21 cellular contexts compared by ENCODE assay signal in genomic region chr1:201694615-201695335, GRCh38.
DNase-seq lines count a peak whose midpoint lies in the region; ATAC-seq and TF ChIP-seq lines count a peak whose summit lies in the region.
"Had no signal": no experiment of that assay in that cellular context is flagged by ENCODE, and none has a peak within 500 bp of the region (broad histone marks: within the 10 kb centered on the region; RNA-seq: fewer than 3 reads in every experiment).

No MANE protein-coding gene starts in this region.

- H3K36me3 ChIP-seq in GM23338 (ENCODE audit: insufficient read depth), result no peaks in the 10 kb centered on the region
- H3K36me3 ChIP-seq in endodermal cell (ENCODE audit: control insufficient read depth, insufficient read depth, low read length), result no peaks in the 10 kb centered on the region
- no peaks in the 10 kb centered on the region for H3K36me3 ChIP-seq in neuronal stem cell (replicated peaks in 1 of 2; ENCODE audit: control insufficient read depth in 2 of 2, insufficient read depth in 2 of 2, low read length in 2 of 2)
- H3K36me3 ChIP-seq: esophagus squamous epithelium, Peyer's patch, tibial artery had no signal

- POLR2A ChIA-PET in RWPE1 (lab: Yijun Ruan, JAX; ENCODE audit: low non-redundant PET), result no interaction called here

- H3K79me2 ChIP-seq in GM23338 (replicated peaks; ENCODE audit: insufficient read depth), result no peaks in the 10 kb centered on the region

- CTCF ChIA-PET in RWPE1 (lab: Yijun Ruan, JAX), result interaction anchor here (0.5 to 1.8 kb wide), 5 partner anchors 9 to 135 kb away, joined by 3 to 5 read pairs (median 3); no protein-coding TSS in a partner anchor
- CTCF ChIA-PET in Calu3 (lab: Charles Lee), result interaction anchor here (0.8 kb wide), 1 partner anchor 76 kb away, joined by 3 read pairs; no protein-coding TSS in a partner anchor

- BruUV-seq in Calu3 (replicated peaks; lab: Mats Ljungman, UMichigan), result no TSS peak

- H3K79me1 ChIP-seq in neuronal stem cell (ENCODE audit: low read depth, low read length), result no peaks in the 10 kb centered on the region

- H3K4me3 Mint-ChIP-seq in GM23338 (no peak overlapping the region; the same call in 2 of the 3 replicates), endodermal cell (no peak overlapping the region), Calu3 (ENCODE audit: low read depth, unreplicated experiment) (no peak overlapping the region)
- H3K4me3 Mint-ChIP-seq: activated T-helper 17 cell treated with anti-CD3 and anti-CD28 coated beads, Interleukin-2, amount 50 U/mL, for 72 hours; effector memory CD8-positive, alpha-beta T cell; naive thymus-derived CD4-positive, alpha-beta T cell; stimulated activated naive B cell treated with anti-CD40 and anti-IgM and Interleukin-4, amounts not matched to agents 10 μg/mL and 1 μg/mL and 100 μg/mL, for 72 hours had no signal

- H3K14ac ChIP-seq in neuronal stem cell (ENCODE audit: low read length), result no peak overlapping the region

- H3K27ac ChIP-seq in GM23338 (ENCODE audit: low read depth) (no peak overlapping the region), RWPE1 (peak overlapping the region; percentile 93), endodermal cell (ENCODE audit: low read depth, low read length) (peak overlapping the region; percentile 85), neuronal stem cell (replicated peaks; ENCODE audit: low read length) (peak overlapping the region; percentile 39)
- H3K27ac ChIP-seq: HL-60, Peyer's patch had no signal

- peaks cover 26% of the 10 kb centered on the region for H3K4me1 ChIP-seq in GM23338 (ENCODE audit: insufficient read depth)
- H3K4me1 ChIP-seq in endodermal cell (ENCODE audit: control insufficient read depth, insufficient read depth, low read length), result peaks cover 11% of the 10 kb centered on the region
- peaks cover 28 to 32% of the 10 kb centered on the region in 2 donors for H3K4me1 ChIP-seq in neuronal stem cell (ENCODE audit: control insufficient read depth in 2 of 2, insufficient read depth in 1 of 2, low read depth in 1 of 2, low read length in 2 of 2)

- no peak overlapping the region for H4K91ac ChIP-seq in neuronal stem cell (ENCODE audit: low read depth, low read length, poor library complexity)

- H2BK15ac ChIP-seq in neuronal stem cell (ENCODE audit: low read length), result no peak overlapping the region

- H2AK5ac ChIP-seq in neuronal stem cell (ENCODE audit: low read depth, low read length), result peak overlapping the region; percentile 9

- H3K4ac ChIP-seq in neuronal stem cell (ENCODE audit: low read length), result no peak overlapping the region

- H3K36me3 Mint-ChIP-seq in GM23338 (ENCODE audit: low read depth) (peaks cover 3% of the 10 kb centered on the region; the same call in 2 of the 3 replicates), endodermal cell (ENCODE audit: low read depth) (no peaks in the 10 kb centered on the region), Calu3 (ENCODE audit: insufficient read depth, unreplicated experiment) (no peaks in the 10 kb centered on the region)
- H3K36me3 Mint-ChIP-seq: activated naive CD4-positive, alpha-beta T cell treated with anti-CD3 and anti-CD28 coated beads, Interleukin-2, amount 50 U/mL, for 72 hours; naive thymus-derived CD4-positive, alpha-beta T cell; stimulated activated naive B cell treated with anti-CD40 and anti-IgM and Interleukin-4, amounts not matched to agents 10 μg/mL and 1 μg/mL and 100 μg/mL, for 72 hours had no signal

- H4K20me1 ChIP-seq in GM23338 (replicated peaks; ENCODE audit: insufficient read depth), result no peaks in the 10 kb centered on the region

- DNase-seq in GM23338 (ENCODE audit: low spot score) (no peak), RWPE1 (ENCODE audit: low spot score) (no peak), endodermal cell (no peak), neuronal stem cell (ENCODE audit: low spot score) (no peak), NCI-H2029 treated with DMSO at 0.1 percent for 48 hours (lab: John Stamatoyannopoulos, UW) (no peak), Calu3 (no peak)
- DNase-seq: DMS79; effector memory CD8-positive, alpha-beta T cell; esophagus squamous epithelium; naive thymus-derived CD4-positive, alpha-beta T cell; NCI-H2081 treated with DMSO at 0.1 percent for 48 hours; stimulated activated CD4-positive, alpha-beta T cell treated with anti-CD3 and anti-CD28 coated beads, Interleukin-1b, Interleukin-23, amount 100 ng/mL, for 48 hours; stimulated activated naive B cell treated with anti-CD40 and anti-IgM and Interleukin-4, amounts not matched to agents 10 μg/mL and 1 μg/mL and 100 μg/mL, for 72 hours; tibial artery had no signal

- H3K9me2 ChIP-seq in GM23338 (ENCODE audit: insufficient read depth), result no peaks in the 10 kb centered on the region

- TF ChIP-seq CTCF in GM23338 (conservative IDR thresholded peaks at IDR 0.05; ENCODE audit: low read depth in 2 of 2), result no peak
- no peak for TF ChIP-seq CTCF in RWPE1 (conservative IDR thresholded peaks at IDR 0.05; ENCODE audit: low read depth)
- TF ChIP-seq CTCF in endodermal cell (conservative IDR thresholded peaks at IDR 0.05), result no peak
- no peak for TF ChIP-seq CTCF in Calu3 (IDR thresholded peaks at IDR 0.05; ENCODE audit: unreplicated experiment)

- no peak overlapping the region for H3K23ac ChIP-seq in neuronal stem cell (ENCODE audit: low read depth, low read length, poor library complexity)

- H3K27me3 ChIP-seq in GM23338 (ENCODE audit: insufficient read depth) (no peaks in the 10 kb centered on the region), endodermal cell (ENCODE audit: control insufficient read depth, insufficient read depth, low read length, poor library complexity, severe bottlenecking) (no peaks in the 10 kb centered on the region), neuronal stem cell (ENCODE audit: control insufficient read depth in 3 of 3, insufficient read depth in 3 of 3, low read depth in 1 of 3, low read length in 3 of 3) (no peaks in the 10 kb centered on the region)
- H3K27me3 ChIP-seq: Peyer's patch, tibial artery had no signal

- no peak overlapping the region for H2BK12ac ChIP-seq in neuronal stem cell (ENCODE audit: low read length)

- H3K4me3 ChIP-seq in GM23338, result 0 out of 2 replicates have a peak overlapping the region, but pooled peaks have one; percentile 4
- no peak overlapping the region for H3K4me3 ChIP-seq in endodermal cell (ENCODE audit: low read length)
- H3K4me3 ChIP-seq in neuronal stem cell (ENCODE audit: low read length in 2 of 2), result peak overlapping the region in 1 of 2 donors; percentile 16
- H3K4me3 ChIP-seq: esophagus squamous epithelium, GM12878, Peyer's patch, tibial artery had no signal

- no peaks in the 10 kb centered on the region for H3F3A ChIP-seq in GM23338 (replicated peaks; ENCODE audit: low read depth)

- no peaks in the 10 kb centered on the region for H3K9me3 ChIP-seq in endodermal cell (ENCODE audit: control insufficient read depth, low read length)
- no peaks in the 10 kb centered on the region for H3K9me3 ChIP-seq in neuronal stem cell (replicated peaks in 1 of 2; ENCODE audit: control insufficient read depth in 2 of 2, insufficient read depth in 1 of 2, low read depth in 1 of 2, low read length in 2 of 2)
- H3K9me3 ChIP-seq: esophagus squamous epithelium, Peyer's patch, tibial artery had no signal

- H3K27ac Mint-ChIP-seq in GM23338 (no peak overlapping the region), endodermal cell (no peak overlapping the region), Calu3 (ENCODE audit: unreplicated experiment) (no peak overlapping the region)
- H3K27ac Mint-ChIP-seq: activated naive CD4-positive, alpha-beta T cell treated with anti-CD3 and anti-CD28 coated beads, Interleukin-2, amount 50 U/mL, for 72 hours; activated T-helper 17 cell treated with anti-CD3 and anti-CD28 coated beads, Interleukin-2, amount 50 U/mL, for 72 hours; naive thymus-derived CD4-positive, alpha-beta T cell; progenitor cell of endocrine pancreas; stimulated activated naive B cell treated with anti-CD40 and anti-IgM and Interleukin-4, amounts not matched to agents 10 μg/mL and 1 μg/mL and 100 μg/mL, for 72 hours had no signal

- H3K9me3 Mint-ChIP-seq in GM23338, result no peaks in the 10 kb centered on the region
- H3K9me3 Mint-ChIP-seq in endodermal cell, result peaks cover 2% of the 10 kb centered on the region
- H3K9me3 Mint-ChIP-seq in Calu3 (ENCODE audit: low read depth, unreplicated experiment), result no peaks in the 10 kb centered on the region
- H3K9me3 Mint-ChIP-seq: activated naive CD4-positive, alpha-beta T cell treated with anti-CD3 and anti-CD28 coated beads, Interleukin-2, amount 50 U/mL, for 72 hours; activated T-helper 17 cell treated with anti-CD3 and anti-CD28 coated beads, Interleukin-2, amount 50 U/mL, for 72 hours; effector memory CD8-positive, alpha-beta T cell; naive thymus-derived CD4-positive, alpha-beta T cell had no signal

- no peak overlapping the region for H2BK5ac ChIP-seq in neuronal stem cell (ENCODE audit: low read length)

- peaks cover 26% of the 10 kb centered on the region for H3K4me1 Mint-ChIP-seq in GM23338
- H3K4me1 Mint-ChIP-seq in endodermal cell, result peaks cover 13% of the 10 kb centered on the region
- no peaks in the 10 kb centered on the region for H3K4me1 Mint-ChIP-seq in Calu3 (ENCODE audit: low read depth, unreplicated experiment)
- H3K4me1 Mint-ChIP-seq: activated T-helper 17 cell treated with anti-CD3 and anti-CD28 coated beads, Interleukin-2, amount 50 U/mL, for 72 hours; naive thymus-derived CD4-positive, alpha-beta T cell; stimulated activated naive B cell treated with anti-CD40 and anti-IgM and Interleukin-4, amounts not matched to agents 10 μg/mL and 1 μg/mL and 100 μg/mL, for 72 hours had no signal

- H3K9ac ChIP-seq in endodermal cell (ENCODE audit: extremely low read depth, low read length, poor library complexity, severe bottlenecking) (no peak overlapping the region), neuronal stem cell (ENCODE audit: low read depth, low read length, poor library complexity) (no peak overlapping the region)

- H3K27me3 Mint-ChIP-seq in GM23338 (ENCODE audit: insufficient read depth, low read depth, poor library complexity), result peaks cover 13% of the 10 kb centered on the region
- no peaks in the 10 kb centered on the region for H3K27me3 Mint-ChIP-seq in endodermal cell (ENCODE audit: insufficient read depth)
- peaks cover 26% of the 10 kb centered on the region for H3K27me3 Mint-ChIP-seq in Calu3 (ENCODE audit: unreplicated experiment)
- H3K27me3 Mint-ChIP-seq: activated T-helper 17 cell treated with anti-CD3 and anti-CD28 coated beads, Interleukin-2, amount 50 U/mL, for 72 hours; progenitor cell of endocrine pancreas had no signal

- H4K8ac ChIP-seq in neuronal stem cell (ENCODE audit: low read depth, low read length), result no peak overlapping the region

- intact Hi-C loops in Calu3 (cut with micrococcal nuclease; ENCODE audit: unreplicated experiment), result no loop called here

- peak overlapping the region; percentile 22 for H3K18ac ChIP-seq in neuronal stem cell (ENCODE audit: low read length)

- ATAC-seq in GM23338 (peak; percentile 25; the same call in 2 of the 3 replicates), GM21390 (IDR thresholded peaks at IDR 0.05; ENCODE audit: unreplicated experiment) (no peak)
- ATAC-seq: activated naive CD4-positive, alpha-beta T cell treated with anti-CD3 and anti-CD28 coated beads, Interleukin-2, amount 50 U/mL, for 72 hours; activated T-helper 17 cell treated with anti-CD3 and anti-CD28 coated beads, Interleukin-2, amount 50 U/mL, for 72 hours; effector memory CD8-positive, alpha-beta T cell; GM12878; naive thymus-derived CD4-positive, alpha-beta T cell; stimulated activated naive B cell treated with anti-CD40 and anti-IgM and Interleukin-4, amounts not matched to agents 10 μg/mL and 1 μg/mL and 100 μg/mL, for 72 hours had no signal

- WGBS in endodermal cell (ENCODE audit: insufficient coverage in 1 of 2, insufficient read length in 1 of 2), 2 experiments, result 76 to 78% methylated on average over 11 to 12 of the region's 12 CpGs
- no CpG with 5 or more reads among the region's 12 CpGs for WGBS in neuronal stem cell (ENCODE audit: extremely low coverage in 2 of 2, insufficient read length in 2 of 2, insufficient replicate concordance in 1 of 2), 2 donors

- no peak overlapping the region for H2BK120ac ChIP-seq in neuronal stem cell (ENCODE audit: low read depth, low read length)

- H2AFZ ChIP-seq in GM23338, result no peak overlapping the region
- peak overlapping the region; percentile 12 for H2AFZ ChIP-seq in neuronal stem cell (ENCODE audit: low read length)

- H3K4me2 ChIP-seq in GM23338 (peak overlapping the region; percentile 74; the same call in 1 of the 2 replicates), neuronal stem cell (ENCODE audit: insufficient read depth, low read length, poor library complexity, severe bottlenecking) (no peak overlapping the region)
